ENCODE assay signal across 33 cellular contexts in genomic region chr1:210920258-210920657, GRCh38.
"Had no signal": no experiment of that assay in that cellular context is flagged by ENCODE, and none has a peak within 500 bp of the region (broad histone marks: within the 10 kb centered on the region; RNA-seq: fewer than 3 reads in every experiment).

No MANE protein-coding gene starts in this region.

- H3K9me3 Mint-ChIP-seq: activated naive CD4-positive, alpha-beta T cell treated with anti-CD3 and anti-CD28 coated beads, Interleukin-2, amount 10 ng/mL, durations not matched to agents 7 days and 5 days; activated naive CD8-positive, alpha-beta T cell treated with anti-CD3 and anti-CD28 coated beads, Interleukin-2, amount 10 ng/mL, durations not matched to agents 7 days and 5 days; activated T-helper 1 cell treated with anti-CD3 and anti-CD28 coated beads, Interleukin-12 subunit alpha, Interleukin-12 subunit beta, Interleukin-2, Interleukin-4 antibody, amounts not matched to agents 30 ng/mL and 10 ng/mL and 1 ng/mL, durations not matched to agents 14 hours and 24 hours and 36 hours; endodermal cell; neural progenitor cell; type B pancreatic cell had no signal

- H3K4me3 ChIP-seq: heart left ventricle, left lung, lower lobe of right lung, neural progenitor cell, psoas muscle, thoracic aorta, uterus had no signal

- H3K36me3 Mint-ChIP-seq: activated naive CD4-positive, alpha-beta T cell treated with anti-CD3 and anti-CD28 coated beads, Interleukin-2, amount 10 ng/mL, durations not matched to agents 7 days and 5 days; activated naive CD8-positive, alpha-beta T cell treated with anti-CD3 and anti-CD28 coated beads, Interleukin-2, amount 10 ng/mL, durations not matched to agents 7 days and 5 days; natural killer cell; neural progenitor cell; type B pancreatic cell had no signal

- ATAC-seq: activated CD4-positive, CD25-positive, alpha-beta regulatory T cell treated with anti-CD3 and anti-CD28 coated beads, Interleukin-2, amount 50 U/mL, for 24 hours; esophagus mucosa; heart left ventricle; left lung; lower lobe of right lung; natural killer cell; psoas muscle; stimulated activated naive CD8-positive, alpha-beta T cell treated with anti-CD3 and anti-CD28 coated beads, Interleukin-15, Interleukin-2, amounts not matched to agents 100 U/mL and 50 U/mL, for 24 hours had no signal

- H3K4me3 Mint-ChIP-seq: activated naive CD4-positive, alpha-beta T cell treated with anti-CD3 and anti-CD28 coated beads, Interleukin-2, amount 10 ng/mL, durations not matched to agents 7 days and 5 days; activated naive CD8-positive, alpha-beta T cell treated with anti-CD3 and anti-CD28 coated beads, Interleukin-2, amount 10 ng/mL, durations not matched to agents 7 days and 5 days; activated T-helper 1 cell treated with anti-CD3 and anti-CD28 coated beads, Interleukin-12 subunit alpha, Interleukin-12 subunit beta, Interleukin-2, Interleukin-4 antibody, amounts not matched to agents 30 ng/mL and 10 ng/mL and 1 ng/mL, durations not matched to agents 14 hours and 24 hours and 36 hours; dendritic cell treated with granulocyte-macrophage colony-stimulating factor and Interleukin-4, amounts not matched to agents 40 ng/mL and 50 ng/mL, for 4 days; endodermal cell; natural killer cell; neural progenitor cell; type B pancreatic cell had no signal

- H3K27me3 Mint-ChIP-seq: dendritic cell treated with granulocyte-macrophage colony-stimulating factor and Interleukin-4, amounts not matched to agents 40 ng/mL and 50 ng/mL, for 4 days; type B pancreatic cell had no signal

- H3K4me1 ChIP-seq: heart left ventricle, left lung, lower lobe of right lung, parathyroid adenoma, psoas muscle, uterus had no signal

- H2AFZ ChIP-seq: parathyroid adenoma had no signal

- H3K36me3 ChIP-seq: brain microvascular endothelial cell, heart left ventricle, left lung, lower lobe of right lung, neural progenitor cell, thoracic aorta, uterus had no signal

- H3K4me2 ChIP-seq: neural progenitor cell had no signal

- H3K27me3 ChIP-seq: brain microvascular endothelial cell, heart left ventricle, left lung, neural progenitor cell, uterus had no signal

- H3K4me1 Mint-ChIP-seq: activated naive CD4-positive, alpha-beta T cell treated with anti-CD3 and anti-CD28 coated beads, Interleukin-2, amount 10 ng/mL, durations not matched to agents 7 days and 5 days; activated naive CD8-positive, alpha-beta T cell treated with anti-CD3 and anti-CD28 coated beads, Interleukin-2, amount 10 ng/mL, durations not matched to agents 7 days and 5 days; natural killer cell had no signal

- H3K79me2 ChIP-seq: parathyroid adenoma had no signal

- H3K27ac Mint-ChIP-seq: activated naive CD4-positive, alpha-beta T cell treated with anti-CD3 and anti-CD28 coated beads, Interleukin-2, amount 10 ng/mL, durations not matched to agents 7 days and 5 days; activated naive CD8-positive, alpha-beta T cell treated with anti-CD3 and anti-CD28 coated beads, Interleukin-2, amount 10 ng/mL, durations not matched to agents 7 days and 5 days; activated T-helper 1 cell treated with anti-CD3 and anti-CD28 coated beads, Interleukin-12 subunit alpha, Interleukin-12 subunit beta, Interleukin-2, Interleukin-4 antibody, amounts not matched to agents 30 ng/mL and 10 ng/mL and 1 ng/mL, durations not matched to agents 14 hours and 24 hours and 36 hours; dendritic cell treated with granulocyte-macrophage colony-stimulating factor and Interleukin-4, amounts not matched to agents 40 ng/mL and 50 ng/mL, for 4 days; endodermal cell; natural killer cell; neural progenitor cell; type B pancreatic cell had no signal

- DNase-seq: activated CD4-positive, alpha-beta T cell treated with anti-CD3 and anti-CD28 coated beads for 48 hours; activated CD4-positive, alpha-beta T cell treated with anti-CD3 and anti-CD28 coated beads, Interleukin-2, amount 50 U/mL, for 48 hours; activated CD8-positive, alpha-beta memory T cell treated with anti-CD3 and anti-CD28 coated beads for 24 hours; activated effector memory CD4-positive, alpha-beta T cell treated with anti-CD3 and anti-CD28 coated beads, Interleukin-2, amount 50 U/mL, for 16 hours; activated naive CD4-positive, alpha-beta T cell treated with anti-CD3 and anti-CD28 coated beads, Interleukin-2, amount 10 ng/mL, durations not matched to agents 7 days and 5 days; activated naive CD8-positive, alpha-beta T cell treated with anti-CD3 and anti-CD28 coated beads, Interleukin-2, amount 10 ng/mL, durations not matched to agents 7 days and 5 days; activated T-cell treated with anti-CD3 and anti-CD28 coated beads, Interleukin-2, amount 50 U/mL, for 1 hour; amniotic stem cell; brain microvascular endothelial cell; endodermal cell; foreskin fibroblast; heart left ventricle; hypothalamus; kidney glomerular epithelial cell; left lung; lower lobe of right lung; mesendoderm; natural killer cell; occipital lobe; psoas muscle; stimulated activated CD4-positive, alpha-beta T cell treated with anti-CD3 and anti-CD28 coated beads, Interleukin-4, amount 100 ng/mL, for 1 hour; stimulated activated naive CD8-positive, alpha-beta T cell treated with anti-CD3 and anti-CD28 coated beads, Interleukin-15, Interleukin-2, amounts not matched to agents 100 U/mL and 50 U/mL, for 24 hours; uterus had no signal

- FAIRE-seq: astrocyte had no signal

- H3K9me3 ChIP-seq: lower lobe of right lung, psoas muscle, uterus had no signal

- H3K9ac ChIP-seq: neural progenitor cell, parathyroid adenoma had no signal

- H3K27ac ChIP-seq: brain microvascular endothelial cell, heart left ventricle, left lung, lower lobe of right lung, neural progenitor cell, parathyroid adenoma, psoas muscle, thoracic aorta, uterus, VCaP had no signal
